12 cellular contexts compared by ENCODE assay signal in genomic region chr1:211831558-211832323, GRCh38. TPM values are rescaled to one million over a fixed set of nuclear protein-coding genes. Genes with fewer than 3 reads are reported as not detected.
DNase-seq lines count a peak whose midpoint lies in the region; ATAC-seq, FAIRE-seq and TF ChIP-seq lines count a peak whose summit lies in the region.
"Had no signal": no experiment of that assay in that cellular context is flagged by ENCODE, and none has a peak within 500 bp of the region (broad histone marks: within the 10 kb centered on the region; RNA-seq: fewer than 3 reads in every experiment).

No MANE protein-coding gene starts in this region.

- peak overlapping the region in 1 of 2 donors; percentile 94 for H3K27ac Mint-ChIP-seq in effector memory CD8-positive, alpha-beta T cell

- H3K23ac ChIP-seq in trophoblast cell (ENCODE audit: low read length) = no peak overlapping the region

- H3K27me3 ChIP-seq in BLaER1 treated with 17β-estradiol and CSF1 and Interleukin-3, amounts not matched to agents 10 nM and 100 nM = no peaks in the 10 kb centered on the region
- H3K27me3 ChIP-seq in trophoblast cell (ENCODE audit: insufficient read depth, low read length) = no peaks in the 10 kb centered on the region

- no peaks in the 10 kb centered on the region for H3K9me3 ChIP-seq in BLaER1 treated with 17β-estradiol and CSF1 and Interleukin-3, amounts not matched to agents 10 nM and 100 nM (replicated peaks in 1 of 11)
- no peaks in the 10 kb centered on the region for H3K9me3 ChIP-seq in trophoblast cell (ENCODE audit: insufficient read depth, low read depth, low read length)

- H4K12ac ChIP-seq in trophoblast cell (ENCODE audit: low read depth, low read length) = no peak overlapping the region

- no peak overlapping the region for H2AK5ac ChIP-seq in trophoblast cell (ENCODE audit: low read length)

- FAIRE-seq in D721Med (lab: Jason Lieb, UNC) = peak; percentile 97

- peaks cover 26 to 49% (median 34%) of the 10 kb centered on the region in 10 experiments for H3K4me1 ChIP-seq in BLaER1 treated with 17β-estradiol and CSF1 and Interleukin-3, amounts not matched to agents 10 nM and 100 nM
- peaks cover 0 to 6% of the 10 kb centered on the region in 2 experiments for H3K4me1 ChIP-seq in trophoblast cell (ENCODE audit: control insufficient read depth in 1 of 2, insufficient read depth in 2 of 2, low read length in 2 of 2)

- no peak overlapping the region for H2BK5ac ChIP-seq in trophoblast cell (ENCODE audit: low read depth, low read length, poor library complexity)

- no peak overlapping the region for H4K8ac ChIP-seq in trophoblast cell (ENCODE audit: low read depth, low read length)

- no peak overlapping the region for H3K4me3 ChIP-seq in BLaER1 treated with 17β-estradiol and CSF1 and Interleukin-3, amounts not matched to agents 10 nM and 100 nM
- no peak overlapping the region for H3K4me3 ChIP-seq in trophoblast cell (ENCODE audit: low read depth, low read length)

- ATAC-seq in effector memory CD8-positive, alpha-beta T cell (replicated peaks) = no peak
- no peak for ATAC-seq in GM18907 (IDR thresholded peaks at IDR 0.05; ENCODE audit: unreplicated experiment)

- peaks cover 11% of the 10 kb centered on the region for H3K36me3 Mint-ChIP-seq in effector memory CD8-positive, alpha-beta T cell (ENCODE audit: insufficient read depth)

- H3K4me2 ChIP-seq in BLaER1 treated with 17β-estradiol and CSF1 and Interleukin-3, amounts not matched to agents 10 nM and 100 nM = peak overlapping the region in 6 of 11 experiments; percentile 14 to 88 (median 24); a peak in 4 of 22 replicates
- H3K4me2 ChIP-seq in trophoblast cell (ENCODE audit: low read length) = no peak overlapping the region

- H3K14ac ChIP-seq in trophoblast cell (ENCODE audit: low read length) = no peak overlapping the region

- no peaks in the 10 kb centered on the region for H3K9me3 Mint-ChIP-seq in effector memory CD8-positive, alpha-beta T cell

- peaks cover 4% of the 10 kb centered on the region for H3K79me1 ChIP-seq in trophoblast cell (ENCODE audit: low read length)

- H3K4me1 Mint-ChIP-seq in effector memory CD8-positive, alpha-beta T cell (ENCODE audit: low read depth in 2 of 2) = peaks cover 28 to 47% of the 10 kb centered on the region in 2 donors

- peak overlapping the region; percentile 90 to 94 for H3K4me3 Mint-ChIP-seq in effector memory CD8-positive, alpha-beta T cell

- no peak overlapping the region for H3K4ac ChIP-seq in trophoblast cell (ENCODE audit: low read depth, low read length)

- H2BK12ac ChIP-seq in trophoblast cell (ENCODE audit: low read length) = no peak overlapping the region

- WGBS in trophoblast cell (ENCODE audit: extremely low coverage, insufficient coverage, insufficient read length) = no CpG with 5 or more reads among the region's 4 CpGs

- no peak for TF ChIP-seq POLR2A in erythroblast (IDR thresholded peaks at IDR 0.05; ENCODE audit: low read length)

- H3K9ac ChIP-seq in BLaER1 treated with 17β-estradiol and CSF1 and Interleukin-3, amounts not matched to agents 10 nM and 100 nM = no peak overlapping the region
- no peak overlapping the region for H3K9ac ChIP-seq in trophoblast cell (ENCODE audit: low read length)

- H4K20me1 ChIP-seq in BLaER1 treated with 17β-estradiol and CSF1 and Interleukin-3, amounts not matched to agents 10 nM and 100 nM = peaks cover 0 to 25% (median 14%) of the 10 kb centered on the region in 11 experiments; a peak in 15 of 22 replicates

- peaks cover 0 to 23% (median 12%) of the 10 kb centered on the region in 11 experiments; a peak in 14 of 22 replicates for H3K36me3 ChIP-seq in BLaER1 treated with 17β-estradiol and CSF1 and Interleukin-3, amounts not matched to agents 10 nM and 100 nM
- H3K36me3 ChIP-seq in trophoblast cell (ENCODE audit: control insufficient read depth in 1 of 2, insufficient read depth in 2 of 2, low read length in 2 of 2) = no peaks in the 10 kb centered on the region

- no peak overlapping the region for H2BK120ac ChIP-seq in trophoblast cell (ENCODE audit: insufficient read depth, low read length, poor library complexity)

- H3K27me3 Mint-ChIP-seq in effector memory CD8-positive, alpha-beta T cell = no peaks in the 10 kb centered on the region

- peaks cover 2% of the 10 kb centered on the region for H3K79me2 ChIP-seq in trophoblast cell (ENCODE audit: control insufficient read depth, insufficient read depth, low read length, poor library complexity)

- H3K27ac ChIP-seq in BLaER1 treated with 17β-estradiol and CSF1 and Interleukin-3, amounts not matched to agents 10 nM and 100 nM = no peak overlapping the region
- no peak overlapping the region for H3K27ac ChIP-seq in trophoblast cell (ENCODE audit: low read depth, low read length)

- no peak for TF ChIP-seq CTCF in D721Med (IDR thresholded peaks at IDR 0.05; ENCODE audit: insufficient read depth, missing control alignments)

- H4K91ac ChIP-seq in trophoblast cell (ENCODE audit: low read depth, low read length) = no peak overlapping the region

- DNase-seq in D721Med (ENCODE audit: insufficient read length, low spot score) (no peak), NCI-H82 (lab: John Stamatoyannopoulos, UW) (peak; percentile 98), hepatic stellate cell (ENCODE audit: low spot score) (no peak), trophoblast cell (no peak), erythroblast (lab: John Stamatoyannopoulos, UW) (no peak)
- no peak for DNase-seq in effector memory CD8-positive, alpha-beta T cell
- DNase-seq: midbrain; NCI-H187; stimulated activated naive CD4-positive, alpha-beta T cell; SW 1271 had no signal

- no peak overlapping the region for H3K18ac ChIP-seq in trophoblast cell (ENCODE audit: low read length)

- no peak overlapping the region for H2AFZ ChIP-seq in trophoblast cell (ENCODE audit: insufficient read depth, low read length, poor library complexity)

RNA-seq across cellular contexts. Expression of gene LPGAT1, which starts 1.2 kb away (rescaled TPM):
- polyA plus RNA-seq in trophoblast cell (2013) = 8.9 and 9.9 TPM in 2 replicates
